7 cellular contexts compared by ENCODE assay signal in genomic region chr1:244461254-244462071, GRCh38.
DNase-seq lines count a peak whose midpoint lies in the region; ATAC-seq and TF ChIP-seq lines count a peak whose summit lies in the region.

Gene CATSPERE (plus strand): TSS chr1:244461273. CDS start chr1:244461430, 157 bp downstream.

- DNase-seq in NCI-H2107 (lab: John Stamatoyannopoulos, UW) (peak; percentile 78), coronary artery (ENCODE audit: low spot score) (peak; percentile 93), kidney tubule cell (ENCODE audit: low spot score) (peak; percentile 93)
- peak; percentile 62 to 73 for DNase-seq in activated CD4-positive, alpha-beta T cell treated with anti-CD3 and anti-CD28 coated beads for 4 hours
- peak; percentile 48 to 65 for DNase-seq in stimulated activated CD4-positive, alpha-beta T cell treated with anti-CD3 and anti-CD28 coated beads, Interleukin-15, amount 100 ng/mL, for 48 hours (ENCODE audit: low read depth in 2 of 2)

- ATAC-seq in GM18502 (IDR thresholded peaks at IDR 0.05; ENCODE audit: poor library complexity, unreplicated experiment): peak; percentile 99
- peak; percentile 99 for ATAC-seq in HG02763 (IDR thresholded peaks at IDR 0.05; ENCODE audit: unreplicated experiment)

- no peak for TF ChIP-seq CTCF in coronary artery (IDR thresholded peaks at IDR 0.05)

- H3K4me3 ChIP-seq in coronary artery: peak within 1 kb of the TSS; percentile 83

- H3K27ac ChIP-seq in coronary artery: peak within 1 kb of the TSS; percentile 80 to 94

Comparison
In these comparisons a context has a peak if more than half of its experiments do, and no peak if none do; other contexts are left out.
1. Peak in every context shown above with its lines: DNase-seq, ATAC-seq, H3K4me3 ChIP-seq and H3K27ac ChIP-seq.